9 cellular contexts compared by ENCODE assay signal in genomic region chr2:8312861-8313768, GRCh38.
DNase-seq lines count a peak whose midpoint lies in the region; ATAC-seq, FAIRE-seq and TF ChIP-seq lines count a peak whose summit lies in the region.
"Had no signal": no experiment of that assay in that cellular context is flagged by ENCODE, and none has a peak within 500 bp of the region (broad histone marks: within the 10 kb centered on the region; RNA-seq: fewer than 3 reads in every experiment).

No MANE protein-coding gene starts in this region.

- H3K27ac Mint-ChIP-seq in Calu3 (ENCODE audit: unreplicated experiment), result no peak overlapping the region

- no peak for FAIRE-seq in HTR-8/SVneo (lab: Jason Lieb, UNC)

- no peaks in the 10 kb centered on the region for H3K36me3 Mint-ChIP-seq in Calu3 (ENCODE audit: insufficient read depth, unreplicated experiment)

- BruUV-seq in Calu3 (replicated peaks; lab: Mats Ljungman, UMichigan), result no TSS peak

- DNase-seq in Calu3, result peak; percentile 16
- no peak for DNase-seq in right lobe of liver
- DNase-seq in NCI-H1694 (lab: John Stamatoyannopoulos, UW), result no peak
- DNase-seq in HTR-8/SVneo (ENCODE audit: insufficient read length, low spot score), result no peak
- no peak for DNase-seq in NCI-H1930 (lab: John Stamatoyannopoulos, UW)

- intact Hi-C loops in Calu3 (cut with micrococcal nuclease; ENCODE audit: unreplicated experiment), result no loop called here
- intact Hi-C loops in right lobe of liver (cut with DNase I), result loop anchor here in 1 of 2 donors (10.0 kb wide), 1 partner anchor 82 kb away; no protein-coding TSS in a partner anchor

- no peaks in the 10 kb centered on the region for H3K27me3 Mint-ChIP-seq in Calu3 (ENCODE audit: unreplicated experiment)

- H3K36me3 ChIP-seq in right lobe of liver, result no peaks in the 10 kb centered on the region
- H3K36me3 ChIP-seq: ascending aorta had no signal

- TF ChIP-seq CTCF in Calu3 (IDR thresholded peaks at IDR 0.05; ENCODE audit: unreplicated experiment) (no peak), right lobe of liver (IDR thresholded peaks at IDR 0.05) (no peak)

- peak overlapping the region in 2 of 3 donors; percentile 26 to 41 for H3K27ac ChIP-seq in right lobe of liver
- H3K27ac ChIP-seq: ascending aorta had no signal

- no peak overlapping the region for H3K4me3 Mint-ChIP-seq in Calu3 (ENCODE audit: low read depth, unreplicated experiment)

- no peak overlapping the region for H3K4me3 ChIP-seq in right lobe of liver
- H3K4me3 ChIP-seq: ascending aorta had no signal

- ATAC-seq in GM19455 (IDR thresholded peaks at IDR 0.05; ENCODE audit: unreplicated experiment) (peak; percentile 73), HG03432 (IDR thresholded peaks at IDR 0.05; ENCODE audit: unreplicated experiment) (peak; percentile 90), SK-N-SH treated with all-trans-retinoic acid at 6 μM for 48 hours (peak; percentile 66), right lobe of liver (peak; percentile 62 to 77 (median 71))

- H3K4me1 Mint-ChIP-seq in Calu3 (ENCODE audit: low read depth, unreplicated experiment), result peaks cover 30% of the 10 kb centered on the region

- H3K9me3 Mint-ChIP-seq in Calu3 (ENCODE audit: low read depth, unreplicated experiment), result no peaks in the 10 kb centered on the region

- 63% methylated on average over 7 of the region's 8 CpGs for WGBS in right lobe of liver (ENCODE audit: insufficient coverage, low coverage, low lambda C conversion rate, missing lambda C conversion rate)

- H3K9me3 ChIP-seq in right lobe of liver, result no peaks in the 10 kb centered on the region
- H3K9me3 ChIP-seq: ascending aorta had no signal

- no peaks in the 10 kb centered on the region for H3K27me3 ChIP-seq in right lobe of liver
- H3K27me3 ChIP-seq: ascending aorta had no signal

- H3K4me1 ChIP-seq in right lobe of liver, result peaks cover 0 to 14% (median 4%) of the 10 kb centered on the region in 4 donors
- H3K4me1 ChIP-seq: ascending aorta had no signal

- no peak for TF ChIP-seq POLR2A in right lobe of liver (IDR thresholded peaks at IDR 0.05)

- CTCF ChIA-PET in Calu3 (lab: Charles Lee), result interaction anchor here (0.6 to 1.2 kb wide), 2 partner anchors 13 to 15 kb away, joined by 3 read pairs; no protein-coding TSS in a partner anchor

TF ChIP-seq in SK-N-SH treated with all-trans-retinoic acid at 6 μM for 48 hours, 23 proteins besides CTCF, POLR2A, EP300 and RAD21:
- TF ChIP-seq CREB5 (CRISPR knock-in tag; IDR thresholded peaks at IDR 0.05; ENCODE audit: low read depth), result no peak
- no peak for TF ChIP-seq PATZ1 (CRISPR knock-in tag; IDR thresholded peaks at IDR 0.05; ENCODE audit: borderline replicate concordance)
- no peak for TF ChIP-seq GLIS3 (CRISPR knock-in tag; IDR thresholded peaks at IDR 0.05)
- peak; percentile 19; the same call in 1 of the 2 replicates for TF ChIP-seq ISL1 (CRISPR knock-in tag; IDR thresholded peaks at IDR 0.05)
